10 cellular contexts compared by ENCODE assay signal in genomic region chr2:65350714-65351113, GRCh38.
DNase-seq lines count a peak whose midpoint lies in the region; ATAC-seq and TF ChIP-seq lines count a peak whose summit lies in the region.
"Had no signal": no experiment of that assay in that cellular context is flagged by ENCODE, and none has a peak within 500 bp of the region (broad histone marks: within the 10 kb centered on the region; RNA-seq: fewer than 3 reads in every experiment).

No MANE protein-coding gene starts in this region.

- H3K9me3 ChIP-seq in DND-41 (ENCODE audit: insufficient read depth, low read length, severe bottlenecking) (no peaks in the 10 kb centered on the region), Panc1 (ENCODE audit: control insufficient read depth, insufficient read depth, low read depth, low read length) (no peaks in the 10 kb centered on the region)
- H3K9me3 ChIP-seq in CD4-positive, alpha-beta T cell (ENCODE audit: control insufficient read depth, low read length) = no peaks in the 10 kb centered on the region
- H3K9me3 ChIP-seq: HAP-1, thyroid gland had no signal

- in situ Hi-C loops in Panc1 (cut with HindIII; ENCODE audit: low pct_unique_long_range_greater_than_20kb, low sequenced_read_pairs) = no loop called here

- intact Hi-C loops in Panc1 (cut with micrococcal nuclease; ENCODE audit: unreplicated experiment) = loop anchor here (10.0 kb wide), 1 partner anchor 204 kb away; no protein-coding TSS in a partner anchor
- intact Hi-C loops in CD4-positive, alpha-beta T cell (cut with DNase I, micrococcal nuclease) = loop anchor here in 1 of 2 experiments (1.0 kb wide), 1 partner anchor 85 kb away; no protein-coding TSS in a partner anchor

- peak; percentile 65 for ATAC-seq in DND-41 (ENCODE audit: insufficient read depth, low read depth)
- ATAC-seq in GM21717 (IDR thresholded peaks at IDR 0.05; ENCODE audit: unreplicated experiment) = peak; percentile 64
- peak; percentile 59 for ATAC-seq in Panc1
- no peak for ATAC-seq in CD4-positive, alpha-beta T cell (ENCODE audit: poor library complexity)

- H3K4me3 ChIP-seq in DND-41 (ENCODE audit: low read depth in 1 of 2, low read length in 2 of 2) (no peak overlapping the region), Panc1 (ENCODE audit: low read depth in 2 of 2, low read length in 2 of 2) (no peak overlapping the region)
- H3K4me3 ChIP-seq: HAP-1, thyroid gland had no signal

- H3K4me1 ChIP-seq in DND-41 (ENCODE audit: insufficient read depth, low read length) (peaks cover 30% of the 10 kb centered on the region), Panc1 (ENCODE audit: control insufficient read depth, insufficient read depth, low read length) (peaks cover 63% of the 10 kb centered on the region)

- no peak overlapping the region for H2AFZ ChIP-seq in DND-41 (ENCODE audit: low read depth, low read length)

- H3K27ac ChIP-seq in DND-41 (ENCODE audit: low read length) (peak overlapping the region; percentile 3; the same call in 1 of the 2 replicates), Panc1 (ENCODE audit: low read length) (peak overlapping the region; percentile 69), substantia nigra (ENCODE audit: low read depth, low read length, poor library complexity, severe bottlenecking) (no peak overlapping the region)
- H3K27ac ChIP-seq in CD4-positive, alpha-beta T cell (ENCODE audit: low read depth, low read length) = no peak overlapping the region
- H3K27ac ChIP-seq: thyroid gland had no signal

- peaks cover 98% of the 10 kb centered on the region for H3K79me2 ChIP-seq in DND-41 (ENCODE audit: insufficient read depth, low read length)

- peaks cover 78% of the 10 kb centered on the region for H4K20me1 ChIP-seq in DND-41 (ENCODE audit: insufficient read depth, low read length)

- H3K27me3 Mint-ChIP-seq in CD4-positive, alpha-beta T cell = no peaks in the 10 kb centered on the region

- H3K4me3 Mint-ChIP-seq in CD4-positive, alpha-beta T cell = no peak overlapping the region

- no peak overlapping the region for H3K9ac ChIP-seq in DND-41 (ENCODE audit: low read depth, low read length)

- no peak overlapping the region for H3K4me2 ChIP-seq in DND-41 (ENCODE audit: insufficient read depth, low read length)

- H3K9me3 Mint-ChIP-seq in CD4-positive, alpha-beta T cell = no peaks in the 10 kb centered on the region

- TF ChIP-seq CTCF in DND-41 (IDR thresholded peaks at IDR 0.05; ENCODE audit: borderline replicate concordance, extremely low read depth, low read length, poor library complexity, severe bottlenecking) (peak; percentile 50), Panc1 (IDR thresholded peaks at IDR 0.05) (peak; percentile 52)
- no peak for TF ChIP-seq CTCF in CD4-positive, alpha-beta T cell (IDR thresholded peaks at IDR 0.05)

- H3K36me3 ChIP-seq in DND-41 (ENCODE audit: insufficient read depth, low read length) (no peaks in the 10 kb centered on the region), Panc1 (ENCODE audit: control insufficient read depth, insufficient read depth, low read length) (no peaks in the 10 kb centered on the region)
- H3K36me3 ChIP-seq: HAP-1, thyroid gland had no signal

- POLR2A ChIA-PET in Panc1 (lab: Charles Lee) = no interaction called here
- POLR2A ChIA-PET in CD4-positive, alpha-beta T cell (lab: Charles Lee) = no interaction called here

- H3K36me3 Mint-ChIP-seq in CD4-positive, alpha-beta T cell (ENCODE audit: low read depth) = no peaks in the 10 kb centered on the region

- BruUV-seq in Panc1 (replicated peaks; lab: Mats Ljungman, UMichigan) = no TSS peak

- DNase-seq in DND-41 (no peak), Panc1 (ENCODE audit: low read depth, low spot score) (no peak), iPS-NIHi7 (ENCODE audit: extremely low spot score) (peak; percentile 61), mesenteric fat pad (ENCODE audit: low spot score) (no peak), substantia nigra (lab: John Stamatoyannopoulos, UW) (no peak), NCI-H774 (lab: John Stamatoyannopoulos, UW) (no peak)
- no peak for DNase-seq in CD4-positive, alpha-beta T cell

- peaks cover 7% of the 10 kb centered on the region for H3K4me1 Mint-ChIP-seq in CD4-positive, alpha-beta T cell (ENCODE audit: low read depth)

- no peak overlapping the region for H3K27ac Mint-ChIP-seq in CD4-positive, alpha-beta T cell

- CTCF ChIA-PET in Panc1 (lab: Charles Lee) = interaction anchor here (0.6 kb wide), 1 partner anchor 12 kb away, joined by 6 read pairs; no protein-coding TSS in a partner anchor
- CTCF ChIA-PET in CD4-positive, alpha-beta T cell (lab: Charles Lee) = interaction anchor here (0.7 kb wide), 1 partner anchor 72 kb away, joined by 3 read pairs; no protein-coding TSS in a partner anchor

- H3K27me3 ChIP-seq in DND-41 (ENCODE audit: insufficient read depth, low read length, poor library complexity) (no peaks in the 10 kb centered on the region), Panc1 (ENCODE audit: control insufficient read depth, insufficient read depth, low read length) (no peaks in the 10 kb centered on the region)
- H3K27me3 ChIP-seq in CD4-positive, alpha-beta T cell (ENCODE audit: control insufficient read depth, insufficient read depth, low read length) = no peaks in the 10 kb centered on the region
- H3K27me3 ChIP-seq: thyroid gland had no signal

Comparison
In these comparisons a context has a peak if more than half of its experiments do, and no peak if none do; other contexts are left out.
1. H3K27ac ChIP-seq: peak in DND-41 (single experiment) and Panc1 (single experiment); none in substantia nigra (single experiment) and CD4-positive, alpha-beta T cell (single experiment).